23 cellular contexts compared by ENCODE assay signal in the genomic region with DNA sequence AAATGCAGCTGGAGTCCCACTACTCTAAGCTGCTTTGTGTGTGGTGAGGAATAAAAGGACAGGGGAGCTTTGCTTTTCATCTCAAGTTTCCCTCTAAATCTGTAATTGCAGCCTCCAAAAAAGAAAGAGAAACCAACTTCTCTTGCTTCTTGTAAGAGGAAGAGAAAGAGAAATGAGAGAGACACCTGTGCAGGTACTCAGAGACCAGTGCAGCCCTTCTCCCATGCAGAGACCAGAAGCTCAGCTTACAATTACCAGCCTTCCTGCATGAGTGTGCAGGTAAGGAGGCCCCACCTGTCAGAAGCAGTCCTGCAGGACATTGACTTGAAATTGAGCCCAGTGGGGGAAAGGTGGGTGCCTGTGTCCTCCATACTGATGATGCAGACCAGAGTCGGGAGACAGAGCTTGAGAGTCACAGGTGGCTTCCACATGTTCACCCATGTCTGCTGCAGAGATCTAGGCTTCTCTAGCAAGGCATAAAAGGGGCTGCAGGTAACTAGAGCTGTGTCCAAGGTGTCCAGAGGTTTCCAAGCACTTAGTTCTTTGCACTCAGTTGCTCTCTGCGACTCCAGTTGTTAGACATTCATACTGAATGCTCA. TPM values are rescaled to one million over a fixed set of nuclear protein-coding genes. Genes with fewer than 3 reads are reported as not detected.
DNase-seq lines count a peak whose midpoint lies in the region; ATAC-seq and TF ChIP-seq lines count a peak whose summit lies in the region.
"Had no signal": no experiment of that assay in that cellular context is flagged by ENCODE, and none has a peak within 500 bp of the region (broad histone marks: within the 10 kb centered on the region; RNA-seq: fewer than 3 reads in every experiment).

No MANE protein-coding gene starts in this region.

- H3K9ac ChIP-seq in DND-41 (ENCODE audit: low read depth, low read length): no peak overlapping the region
- H3K9ac ChIP-seq: neural progenitor cell had no signal

- H3K27me3 Mint-ChIP-seq in MCF 10A (ENCODE audit: insufficient read depth, unreplicated experiment): peaks cover 54% of the 10 kb centered on the region

- BruUV-seq in MCF 10A (replicated peaks; lab: Mats Ljungman, UMichigan): no TSS peak

- peaks cover 5% of the 10 kb centered on the region for H3K36me3 Mint-ChIP-seq in MCF 10A (ENCODE audit: insufficient read depth, unreplicated experiment)
- H3K36me3 Mint-ChIP-seq: neural progenitor cell had no signal

- no peak overlapping the region for H3K4me2 ChIP-seq in DND-41 (ENCODE audit: insufficient read depth, low read length)
- H3K4me2 ChIP-seq: neural progenitor cell had no signal

- peak; percentile 27; the same call in 1 of the 3 replicates for ATAC-seq in DND-41 (ENCODE audit: insufficient read depth, low read depth)
- peak; percentile 71 for ATAC-seq in GM19324 (IDR thresholded peaks at IDR 0.05; ENCODE audit: low FRiP score, unreplicated experiment)
- ATAC-seq in HG02870 (IDR thresholded peaks at IDR 0.05; ENCODE audit: unreplicated experiment): peak; percentile 85
- no peak for ATAC-seq in Right ventricle myocardium inferior
- ATAC-seq: HCT116 had no signal

- H3K4me3 Mint-ChIP-seq in MCF 10A (ENCODE audit: unreplicated experiment): no peak overlapping the region
- H3K4me3 Mint-ChIP-seq: activated CD4-positive, alpha-beta memory T cell treated with anti-CD3 and anti-CD28 coated beads, Interleukin-2, amount 10 ng/mL, durations not matched to agents 7 days and 5 days; neural progenitor cell had no signal

- TF ChIP-seq CTCF in DND-41 (IDR thresholded peaks at IDR 0.05; ENCODE audit: borderline replicate concordance, extremely low read depth, low read length, poor library complexity, severe bottlenecking) (no peak), MCF 10A (IDR thresholded peaks at IDR 0.05; ENCODE audit: unreplicated experiment) (no peak)

- no peaks in the 10 kb centered on the region for H3K9me3 Mint-ChIP-seq in MCF 10A (ENCODE audit: unreplicated experiment)
- H3K9me3 Mint-ChIP-seq: activated CD4-positive, alpha-beta memory T cell treated with anti-CD3 and anti-CD28 coated beads, Interleukin-2, amount 10 ng/mL, durations not matched to agents 7 days and 5 days; neural progenitor cell had no signal

- POLR2A ChIA-PET in MCF 10A (lab: Yijun Ruan, JAX): no interaction called here

- peaks cover 2% of the 10 kb centered on the region for H3K27me3 ChIP-seq in DND-41 (ENCODE audit: insufficient read depth, low read length, poor library complexity)
- H3K27me3 ChIP-seq: neural progenitor cell had no signal

- H3K9me3 ChIP-seq in DND-41 (ENCODE audit: insufficient read depth, low read length, severe bottlenecking): no peaks in the 10 kb centered on the region
- H3K9me3 ChIP-seq: sigmoid colon, stomach, tibial artery had no signal

- no peak overlapping the region for H3K27ac Mint-ChIP-seq in MCF 10A (ENCODE audit: low read depth, unreplicated experiment)
- H3K27ac Mint-ChIP-seq: activated CD4-positive, alpha-beta memory T cell treated with anti-CD3 and anti-CD28 coated beads, Interleukin-2, amount 10 ng/mL, durations not matched to agents 7 days and 5 days; neural progenitor cell had no signal

- H3K27ac ChIP-seq in DND-41 (ENCODE audit: low read length): no peak overlapping the region
- H3K27ac ChIP-seq: neural progenitor cell, sigmoid colon, stomach, tibial artery had no signal

- CTCF ChIA-PET in MCF 10A (lab: Yijun Ruan, JAX): interaction anchor here (0.6 kb wide), 1 partner anchor 234 kb away, joined by 3 read pairs; no protein-coding TSS in a partner anchor

- no peak overlapping the region for H3K4me3 ChIP-seq in DND-41 (ENCODE audit: low read depth in 1 of 2, low read length in 2 of 2)
- H3K4me3 ChIP-seq: neural progenitor cell, sigmoid colon, stomach, tibial artery had no signal

- no peaks in the 10 kb centered on the region for H3K79me2 ChIP-seq in DND-41 (ENCODE audit: insufficient read depth, low read length)

- no peaks in the 10 kb centered on the region for H3K4me1 ChIP-seq in DND-41 (ENCODE audit: insufficient read depth, low read length)
- H3K4me1 ChIP-seq: neural progenitor cell, sigmoid colon, stomach, tibial artery had no signal

- H3K36me3 ChIP-seq in DND-41 (ENCODE audit: insufficient read depth, low read length): no peaks in the 10 kb centered on the region
- H3K36me3 ChIP-seq: neural progenitor cell, sigmoid colon, stomach, tibial artery had no signal

- no peaks in the 10 kb centered on the region for H3K4me1 Mint-ChIP-seq in MCF 10A (ENCODE audit: insufficient read depth, unreplicated experiment)
- H3K4me1 Mint-ChIP-seq: neural progenitor cell had no signal

- H2AFZ ChIP-seq in DND-41 (ENCODE audit: low read depth, low read length): no peak overlapping the region
- H2AFZ ChIP-seq: neural progenitor cell had no signal

- no peaks in the 10 kb centered on the region; the same call in 1 of the 2 replicates for H4K20me1 ChIP-seq in DND-41 (ENCODE audit: insufficient read depth, low read length)

- intact Hi-C loops in MCF 10A (cut with micrococcal nuclease): no loop called here
- intact Hi-C loops in Right ventricle myocardium inferior (cut with DNase I): no loop called here

- no peak for DNase-seq in DND-41
- peak; percentile 37 for DNase-seq in RPMI8226
- DNase-seq in NCI-H774 (lab: John Stamatoyannopoulos, UW): no peak
- DNase-seq in activated effector memory CD4-positive, alpha-beta T cell treated with anti-CD3 and anti-CD28 coated beads, Interleukin-2, amount 50 U/mL, for 16 hours: no peak
- no peak for DNase-seq in MCF 10A (ENCODE audit: unreplicated experiment)
- no peak for DNase-seq in Right ventricle myocardium inferior (ENCODE audit: missing footprints)
- DNase-seq: activated CD4-positive, alpha-beta memory T cell treated with anti-CD3 and anti-CD28 coated beads, Interleukin-2, amount 10 ng/mL, durations not matched to agents 7 days and 5 days; activated CD4-positive, CD25-positive, alpha-beta regulatory T cell; activated gamma-delta T cell; C1 segment of cervical spinal cord; central memory CD4-positive, alpha-beta T cell; MV-4-11; NCI-H146; SHP77 treated with DMSO at 0.1 percent for 48 hours; sigmoid colon; stimulated activated CD4-positive, alpha-beta T cell treated with anti-CD3 and anti-CD28 coated beads, Interleukin-15, amount 100 ng/mL, for 24 hours; stomach; tibial artery had no signal

RNA-seq across cellular contexts. Expression of gene MED10, which starts 15.3 kb away (rescaled TPM):
- total RNA-seq in MCF 10A (2022) (84.9 and 85.1 TPM in 2 replicates), Right ventricle myocardium inferior (28.9 TPM)

RNA-seq across cellular contexts. Expression of gene UBE2QL1, which starts 55.0 kb away (rescaled TPM):
- total RNA-seq in MCF 10A (2022): not detected in 2 replicates
- 21.9 TPM for total RNA-seq in Right ventricle myocardium inferior
- total RNA-seq: epithelial cell of proximal tubule had no signal

Comparison
In these comparisons a context has a peak if more than half of its experiments do, and no peak if none do; other contexts are left out.
1. RNA of gene UBE2QL1, which starts 55.0 kb away (total RNA-seq): 21.9 TPM in Right ventricle myocardium inferior (single experiment); not detected in MCF 10A; every median in the first group is over 10 times any median in the second.